13 cellular contexts compared by ENCODE assay signal in genomic region chr7:65832281-65832680, GRCh38. TPM values are rescaled to one million over a fixed set of nuclear protein-coding genes. Genes with fewer than 3 reads are reported as not detected.
A peak's percentile ranks its signal among the peaks of the same experiment; 100 is the strongest.
DNase-seq lines count a peak whose midpoint lies in the region; ATAC-seq and TF ChIP-seq lines count a peak whose summit lies in the region.
"Had no signal": no experiment of that assay in that cellular context is flagged by ENCODE, and none has a peak within 500 bp of the region (broad histone marks: within the 10 kb centered on the region; RNA-seq: fewer than 3 reads in every experiment).

No MANE protein-coding gene starts in this region.

- ATAC-seq in GM21576 (IDR thresholded peaks at IDR 0.05; ENCODE audit: unreplicated experiment): no peak
- ATAC-seq: mucosa of descending colon; stimulated activated memory B cell treated with anti-CD40 and anti-IgM and Interleukin-4, amounts not matched to agents 10 μg/mL and 1 μg/mL and 100 μg/mL, for 72 hours had no signal

- no peak for TF ChIP-seq CTCF in AG10803 (conservative IDR thresholded peaks at IDR 0.05; ENCODE audit: low read length)
- TF ChIP-seq CTCF in HFFc6 (IDR thresholded peaks at IDR 0.05): no peak
- no peak for TF ChIP-seq CTCF in hepatocyte (IDR thresholded peaks at IDR 0.05; ENCODE audit: poor library complexity)

- no peaks in the 10 kb centered on the region for H3K9me2 ChIP-seq in hepatocyte (replicated peaks; ENCODE audit: insufficient read depth)

- H3K4me1 ChIP-seq in adipocyte (ENCODE audit: control insufficient read depth, insufficient read depth, low read length): no peaks in the 10 kb centered on the region
- H3K4me1 ChIP-seq in hepatocyte (ENCODE audit: insufficient read depth): no peaks in the 10 kb centered on the region

- no peaks in the 10 kb centered on the region for H3K36me3 Mint-ChIP-seq in HFFc6 (ENCODE audit: low read depth)

- peaks cover 10% of the 10 kb centered on the region for H3K4me1 Mint-ChIP-seq in HFFc6 (ENCODE audit: low read depth)

- peaks cover 7% of the 10 kb centered on the region for H3K27me3 Mint-ChIP-seq in HFFc6 (ENCODE audit: insufficient read depth)
- H3K27me3 Mint-ChIP-seq: stimulated activated memory B cell treated with anti-CD40 and anti-IgM and Interleukin-4, amounts not matched to agents 10 μg/mL and 1 μg/mL and 100 μg/mL, for 72 hours had no signal

- no peaks in the 10 kb centered on the region for H3K79me2 ChIP-seq in hepatocyte

- no peak overlapping the region for H2AFZ ChIP-seq in hepatocyte

- H3K4me2 ChIP-seq in hepatocyte: no peak overlapping the region

- H3K27ac Mint-ChIP-seq in HFFc6: no peak overlapping the region
- H3K27ac Mint-ChIP-seq: stimulated activated memory B cell treated with anti-CD40 and anti-IgM and Interleukin-4, amounts not matched to agents 10 μg/mL and 1 μg/mL and 100 μg/mL, for 72 hours had no signal

- H3K4me3 ChIP-seq in AG10803 (ENCODE audit: low read length): no peak overlapping the region
- no peak overlapping the region for H3K4me3 ChIP-seq in adipocyte (ENCODE audit: low read length)
- H3K4me3 ChIP-seq in hepatocyte: no peak overlapping the region
- H3K4me3 ChIP-seq: mucosa of descending colon had no signal

- H3K9me3 ChIP-seq in adipocyte (ENCODE audit: control insufficient read depth, low read length) (no peaks in the 10 kb centered on the region), hepatocyte (ENCODE audit: low read depth) (no peaks in the 10 kb centered on the region)
- H3K9me3 ChIP-seq: mucosa of descending colon had no signal

- H3K27ac ChIP-seq in hepatocyte: no peak overlapping the region

- no peak overlapping the region for H3K4me3 Mint-ChIP-seq in HFFc6
- H3K4me3 Mint-ChIP-seq: stimulated activated memory B cell treated with anti-CD40 and anti-IgM and Interleukin-4, amounts not matched to agents 10 μg/mL and 1 μg/mL and 100 μg/mL, for 72 hours had no signal

- no peaks in the 10 kb centered on the region for H3K9me3 Mint-ChIP-seq in HFFc6

- no peaks in the 10 kb centered on the region for H3K27me3 ChIP-seq in adipocyte (replicated peaks; ENCODE audit: control insufficient read depth, insufficient read depth, low read length)
- no peaks in the 10 kb centered on the region for H3K27me3 ChIP-seq in hepatocyte

- peaks cover 7% of the 10 kb centered on the region for H3K36me3 ChIP-seq in adipocyte (ENCODE audit: control insufficient read depth, insufficient read depth, low read length, severe bottlenecking)
- H3K36me3 ChIP-seq in hepatocyte (replicated peaks; ENCODE audit: insufficient read depth, low read depth): no peaks in the 10 kb centered on the region

- no peaks in the 10 kb centered on the region for H4K20me1 ChIP-seq in hepatocyte (ENCODE audit: insufficient read depth, poor library complexity, severe bottlenecking)

- 97% methylated on average over 2 of the region's 2 CpGs for WGBS in hepatocyte (ENCODE audit: low lambda C conversion rate, missing lambda C conversion rate)

- DNase-seq in AG10803 (ENCODE audit: low read depth) (peak; percentile 18), HFFc6 (peak; percentile 15), adipocyte (ENCODE audit: low read depth) (peak; percentile 50), hepatocyte (ENCODE audit: low spot score) (peak; percentile 43), putamen (ENCODE audit: low spot score) (no peak), GM19240 (ENCODE audit: insufficient read length, low spot score) (no peak), NCI-H2029 treated with DMSO at 0.1 percent for 48 hours (lab: John Stamatoyannopoulos, UW) (no peak)
- DNase-seq: GOT3; head of caudate nucleus; stimulated activated CD4-positive, alpha-beta T cell treated with anti-CD3 and anti-CD28 coated beads, Interleukin-12 subunit alpha, Interleukin-12 subunit beta, amount 100 ng/mL, for 4 hours had no signal

- no peak overlapping the region for H3K9ac ChIP-seq in adipocyte (ENCODE audit: low read length)

RNA-seq across cellular contexts. Expression of gene VKORC1L1, which starts 40.6 kb away (rescaled TPM):
- total RNA-seq in HFFc6 (2021; fragmentation: NEBNext Ultra II Directional; extraction: Animal tissue kit (Norgen Biotek cat#: 25700)): 10 to 100 TPM; 33.9 to 46.0 (median 43.1) TPM
- total RNA-seq in hepatocyte: 23.5 and 28.5 TPM in 2 replicates
- polyA plus RNA-seq in hepatocyte: 19.0 and 22.2 TPM in 2 replicates

Comparison
In these comparisons a context has a peak if more than half of its experiments do, and no peak if none do; other contexts are left out.
1. DNase-seq: peak in AG10803 (single experiment), HFFc6 (single experiment), adipocyte (single experiment) and hepatocyte (single experiment); none in putamen (single experiment), GM19240 (single experiment) and NCI-H2029 treated with DMSO at 0.1 percent for 48 hours (single experiment).